ENCODE assay signal across 8 cellular contexts in genomic region chr16:27207111-27207510, GRCh38. TPM values are rescaled to one million over a fixed set of nuclear protein-coding genes. Genes with fewer than 3 reads are reported as not detected.
DNase-seq lines count a peak whose midpoint lies in the region; FAIRE-seq and TF ChIP-seq lines count a peak whose summit lies in the region.
"Not testable (repeated sequence)": the region's sequence is repeated elsewhere in the genome, so short reads cannot be mapped to it uniquely, and the experiment has no call there.

No MANE protein-coding gene starts in this region.

- H3K4me1 ChIP-seq in BLaER1 (peaks cover 52% of the 10 kb centered on the region), thyroid gland (peaks cover 10 to 29% of the 10 kb centered on the region in 2 donors)

- H3K27me3 ChIP-seq in BLaER1, thyroid gland: not testable (repeated sequence)

- DNase-seq in Caki2 (ENCODE audit: low read depth) (peak; percentile 18), HK-2 (ENCODE audit: unreplicated experiment) (peak; percentile 30), RCC 7860 (ENCODE audit: low spot score) (peak; percentile 40), glomerular visceral epithelial cell (ENCODE audit: extremely low spot score) (peak; percentile 59), renal cortical epithelial cell (ENCODE audit: low read depth) (peak; percentile 31), thyroid gland (peak; percentile 51 to 56)
- not testable (repeated sequence) for DNase-seq in activated CD4-positive, alpha-beta T cell treated with anti-CD3 and anti-CD28 coated beads, Interleukin-2, amount 10 ng/mL, durations not matched to agents 7 days and 5 days

- H3K4me2 ChIP-seq in BLaER1, result peak overlapping the region; percentile 93

- H3K27ac Mint-ChIP-seq in activated CD4-positive, alpha-beta T cell treated with anti-CD3 and anti-CD28 coated beads, Interleukin-2, amount 10 ng/mL, durations not matched to agents 7 days and 5 days, result peak overlapping the region; percentile 26

- peak overlapping the region; percentile 51 for H3K27ac ChIP-seq in BLaER1
- H3K27ac ChIP-seq in thyroid gland, result not testable (repeated sequence)

- H3K36me3 Mint-ChIP-seq in activated CD4-positive, alpha-beta T cell treated with anti-CD3 and anti-CD28 coated beads, Interleukin-2, amount 10 ng/mL, durations not matched to agents 7 days and 5 days (ENCODE audit: low read depth), result peaks cover 41% of the 10 kb centered on the region

- CTCF ChIA-PET in activated CD4-positive, alpha-beta T cell treated with anti-CD3 and anti-CD28 coated beads, Interleukin-2, amount 10 ng/mL, durations not matched to agents 7 days and 5 days (lab: Charles Lee), result interaction anchor here (0.6 to 1.2 kb wide), 2 partner anchors 23 to 386 kb away, joined by 3 to 4 read pairs; no protein-coding TSS in a partner anchor

- not testable (repeated sequence) for TF ChIP-seq CTCF in thyroid gland (IDR thresholded peaks at IDR 0.05)

- not testable (repeated sequence) for H3K9ac ChIP-seq in BLaER1

- FAIRE-seq in RCC 7860 (lab: Jason Lieb, UNC), result peak; percentile 67

- intact Hi-C loops in thyroid gland (cut with DNase I), result loop anchor here (10.0 kb wide), 1 partner anchor 338 kb away; the partner anchor contains the start of gene GTF3C1

- H3K9me3 Mint-ChIP-seq in activated CD4-positive, alpha-beta T cell treated with anti-CD3 and anti-CD28 coated beads, Interleukin-2, amount 10 ng/mL, durations not matched to agents 7 days and 5 days, result not testable (repeated sequence)

- TF ChIP-seq POLR2A in thyroid gland (IDR thresholded peaks at IDR 0.05), result not testable (repeated sequence)

- WGBS in thyroid gland, 2 donors, result 45 to 54% methylated on average over 10 of the region's 10 CpGs

- in situ Hi-C loops in Caki2 (cut with HindIII; ENCODE audit: low pct_unique_long_range_greater_than_20kb, low sequenced_read_pairs), result not testable (repeated sequence)

- H3K4me1 Mint-ChIP-seq in activated CD4-positive, alpha-beta T cell treated with anti-CD3 and anti-CD28 coated beads, Interleukin-2, amount 10 ng/mL, durations not matched to agents 7 days and 5 days, result peaks cover 36% of the 10 kb centered on the region

- POLR2A ChIA-PET in activated CD4-positive, alpha-beta T cell treated with anti-CD3 and anti-CD28 coated beads, Interleukin-2, amount 10 ng/mL, durations not matched to agents 7 days and 5 days (lab: Charles Lee), result not testable (repeated sequence)

- H4K20me1 ChIP-seq in BLaER1, result not testable (repeated sequence)

- not testable (repeated sequence) for H3K27me3 Mint-ChIP-seq in activated CD4-positive, alpha-beta T cell treated with anti-CD3 and anti-CD28 coated beads, Interleukin-2, amount 10 ng/mL, durations not matched to agents 7 days and 5 days

- H3K36me3 ChIP-seq in BLaER1 (peaks cover 18% of the 10 kb centered on the region), thyroid gland (peaks cover 5 to 13% of the 10 kb centered on the region in 2 donors)

- not testable (repeated sequence) for H3K4me3 ChIP-seq in BLaER1; thyroid gland (replicated peaks in 1 of 3)

- not testable (repeated sequence) for H3K4me3 Mint-ChIP-seq in activated CD4-positive, alpha-beta T cell treated with anti-CD3 and anti-CD28 coated beads, Interleukin-2, amount 10 ng/mL, durations not matched to agents 7 days and 5 days

- not testable (repeated sequence) for H3K9me3 ChIP-seq in BLaER1, thyroid gland

RNA-seq across cellular contexts. Expression of gene KDM8, which starts 3.8 kb away (rescaled TPM):
- total RNA-seq in Caki2 (2014; rRNA removed; shearing (Covaris generic); ENCODE audit: low replicate concordance), result 3.4 and 6.4 TPM in 2 replicates
- total RNA-seq in activated CD4-positive, alpha-beta T cell treated with anti-CD3 and anti-CD28 coated beads, Interleukin-2, amount 10 ng/mL, durations not matched to agents 7 days and 5 days, result 10 to 100 TPM; 22.5 to 25.0 TPM
- total RNA-seq in renal cortical epithelial cell (0.17 and 4.3 TPM in 2 replicates), thyroid gland (10 to 100 TPM in 1 of 4 donors, 1 to 10 TPM in 3; 5.6 to 14.9 (median 9.6) TPM)
